In genomic region chr15:83973816-83974215, GRCh38 we compare ENCODE assay signal across 10 cellular contexts.
A peak's percentile ranks its signal among the peaks of the same experiment; 100 is the strongest.
DNase-seq lines count a peak whose midpoint lies in the region; ATAC-seq and TF ChIP-seq lines count a peak whose summit lies in the region.
"Had no signal": no experiment of that assay in that cellular context is flagged by ENCODE, and none has a peak within 500 bp of the region (broad histone marks: within the 10 kb centered on the region; RNA-seq: fewer than 3 reads in every experiment).

No MANE protein-coding gene starts in this region.

- peak; percentile 58 for ATAC-seq in HG02938 (IDR thresholded peaks at IDR 0.05; ENCODE audit: unreplicated experiment)
- peak; percentile 65 to 77 (median 76) for ATAC-seq in right lobe of liver
- ATAC-seq in HG03135 (IDR thresholded peaks at IDR 0.05; ENCODE audit: unreplicated experiment): no peak

- TF ChIP-seq POLR2A in right lobe of liver (IDR thresholded peaks at IDR 0.05): no peak

- TF ChIP-seq CTCF in GM12874 (IDR thresholded peaks at IDR 0.05; ENCODE audit: insufficient read depth, low read depth, low read length): peak; percentile 71
- TF ChIP-seq CTCF in right lobe of liver (IDR thresholded peaks at IDR 0.05): peak; percentile 15 to 57 (median 42)

- no peaks in the 10 kb centered on the region for H3K27me3 ChIP-seq in right lobe of liver

- whole genome bisulfite sequencing in right lobe of liver (ENCODE audit: insufficient coverage, low coverage, low lambda C conversion rate, missing lambda C conversion rate): 76% methylated on average over 3 of the region's 3 CpGs

- DNase-seq in SW480 (ENCODE audit: low spot score) (peak; percentile 8), right lobe of liver (no peak), NCI-H1694 (lab: John Stamatoyannopoulos, UW) (no peak)
- no peak for DNase-seq in activated CD8-positive, alpha-beta memory T cell treated with anti-CD3 and anti-CD28 coated beads, Interleukin-2, amount 50 U/mL, for 48 hours
- DNase-seq in activated CD8-positive, alpha-beta memory T cell treated with anti-CD3 and anti-CD28 coated beads, Interleukin-2, amount 50 U/mL, for 4 hours: no peak
- DNase-seq: central memory CD4-positive, alpha-beta T cell; small intestine had no signal

- H3K9me3 ChIP-seq in right lobe of liver: no peaks in the 10 kb centered on the region

- H3K27ac ChIP-seq in right lobe of liver: no peak overlapping the region

- no peaks in the 10 kb centered on the region for H3K36me3 ChIP-seq in right lobe of liver

- no peaks in the 10 kb centered on the region for H3K4me1 ChIP-seq in right lobe of liver

- intact Hi-C loops in right lobe of liver (cut with DNase I): no loop called here

- no peak overlapping the region for H3K4me3 ChIP-seq in right lobe of liver
